8 cellular contexts compared by ENCODE assay signal in genomic region chr6:159726918-159727716, GRCh38. TPM values are rescaled to one million over a fixed set of nuclear protein-coding genes. Genes with fewer than 3 reads are reported as not detected.
DNase-seq lines count a peak whose midpoint lies in the region; ATAC-seq and TF ChIP-seq lines count a peak whose summit lies in the region.

Gene WTAP, plus strand, starts transcription at chr6:159727506. Its CDS starts 8,760 bp downstream, at chr6:159736266.

- peaks cover 47% of the 10 kb centered on the region for H3K36me3 Mint-ChIP-seq in activated CD8-positive, alpha-beta memory T cell treated with anti-CD3 and anti-CD28 coated beads, Interleukin-2, amount 10 ng/mL, durations not matched to agents 7 days and 5 days
- H3K36me3 Mint-ChIP-seq in endodermal cell (ENCODE audit: low read depth): peaks cover 33% of the 10 kb centered on the region

- peaks cover 42% of the 10 kb centered on the region for H3K4me1 Mint-ChIP-seq in activated CD8-positive, alpha-beta memory T cell treated with anti-CD3 and anti-CD28 coated beads, Interleukin-2, amount 10 ng/mL, durations not matched to agents 7 days and 5 days
- H3K4me1 Mint-ChIP-seq in endodermal cell: peaks cover 14% of the 10 kb centered on the region

- peak within 1 kb of the TSS; percentile 98 for H3K4me3 ChIP-seq in endodermal cell (ENCODE audit: low read length)

- in situ Hi-C loops in Caki2 (cut with HindIII; ENCODE audit: low pct_unique_long_range_greater_than_20kb, low sequenced_read_pairs): no loop called here

- peak within 1 kb of the TSS; percentile 95 for H3K9ac ChIP-seq in endodermal cell (ENCODE audit: extremely low read depth, low read length, poor library complexity, severe bottlenecking)

- peaks cover 24% of the 10 kb centered on the region for H3K9me3 ChIP-seq in endodermal cell (ENCODE audit: control insufficient read depth, low read length)

- H3K9me3 Mint-ChIP-seq in activated CD8-positive, alpha-beta memory T cell treated with anti-CD3 and anti-CD28 coated beads, Interleukin-2, amount 10 ng/mL, durations not matched to agents 7 days and 5 days (ENCODE audit: low read depth): peaks cover 9% of the 10 kb centered on the region
- peaks cover 13% of the 10 kb centered on the region for H3K9me3 Mint-ChIP-seq in endodermal cell

- H3K4me3 Mint-ChIP-seq in activated CD8-positive, alpha-beta memory T cell treated with anti-CD3 and anti-CD28 coated beads, Interleukin-2, amount 10 ng/mL, durations not matched to agents 7 days and 5 days: peak within 1 kb of the TSS; percentile 88
- H3K4me3 Mint-ChIP-seq in endodermal cell: peak within 1 kb of the TSS; percentile 92

- DNase-seq in Caki2 (ENCODE audit: low read depth) (peak; percentile 95), HUDEP-2 (lab: John Stamatoyannopoulos, UW; ENCODE audit: unreplicated experiment in 76 of 76) (peak; percentile 74 to 99 (median 97)), NOMO-1 treated with dmso at 0.1 percent for 144 hours (lab: John Stamatoyannopoulos, UW; ENCODE audit: unreplicated experiment) (peak; percentile 95), endodermal cell (peak; percentile 99), mesenteric fat pad (ENCODE audit: low spot score) (peak; percentile 98)
- DNase-seq in activated CD8-positive, alpha-beta memory T cell treated with anti-CD3 and anti-CD28 coated beads, Interleukin-2, amount 10 ng/mL, durations not matched to agents 7 days and 5 days: peak; percentile 98
- DNase-seq in stimulated activated CD8-positive, alpha-beta memory T cell treated with anti-CD3 and anti-CD28 coated beads, Interleukin-15, amount 100 ng/mL, for 1 hour (ENCODE audit: low read depth): peak; percentile 93

- CTCF ChIA-PET in activated CD8-positive, alpha-beta memory T cell treated with anti-CD3 and anti-CD28 coated beads, Interleukin-2, amount 10 ng/mL, durations not matched to agents 7 days and 5 days (lab: Charles Lee): interaction anchor here (0.8 to 2.1 kb wide), 8 partner anchors 34 to 64 kb away, joined by 3 to 15 read pairs (median 4); partner anchors contain the start of genes ACAT2, MRPL18 and TCP1

- peak within 1 kb of the TSS; percentile 100 for H3K27ac ChIP-seq in endodermal cell (ENCODE audit: low read depth, low read length)

- no peaks in the 10 kb centered on the region for H3K27me3 ChIP-seq in endodermal cell (ENCODE audit: control insufficient read depth, insufficient read depth, low read length, poor library complexity, severe bottlenecking)

- ATAC-seq in GM21390 (IDR thresholded peaks at IDR 0.05; ENCODE audit: unreplicated experiment): peak; percentile 77
- ATAC-seq in activated CD8-positive, alpha-beta memory T cell treated with anti-CD3 and anti-CD28 coated beads, Interleukin-2, amount 10 ng/mL, durations not matched to agents 7 days and 5 days: peak; percentile 86

- TF ChIP-seq CTCF in endodermal cell (conservative IDR thresholded peaks at IDR 0.05): no peak

- H3K4me1 ChIP-seq in endodermal cell (ENCODE audit: control insufficient read depth, insufficient read depth, low read length): no peaks in the 10 kb centered on the region

- no peaks in the 10 kb centered on the region for H3K27me3 Mint-ChIP-seq in activated CD8-positive, alpha-beta memory T cell treated with anti-CD3 and anti-CD28 coated beads, Interleukin-2, amount 10 ng/mL, durations not matched to agents 7 days and 5 days
- no peaks in the 10 kb centered on the region for H3K27me3 Mint-ChIP-seq in endodermal cell (ENCODE audit: insufficient read depth)

- H3K27ac Mint-ChIP-seq in activated CD8-positive, alpha-beta memory T cell treated with anti-CD3 and anti-CD28 coated beads, Interleukin-2, amount 10 ng/mL, durations not matched to agents 7 days and 5 days: peak within 1 kb of the TSS; percentile 97
- peak within 1 kb of the TSS; percentile 99 for H3K27ac Mint-ChIP-seq in endodermal cell

- 0 to 3% methylated on average over 7 to 93 of the region's 93 CpGs for WGBS in endodermal cell (ENCODE audit: insufficient coverage in 1 of 2, insufficient read length in 1 of 2), 2 experiments

- H3K36me3 ChIP-seq in endodermal cell (ENCODE audit: control insufficient read depth, insufficient read depth, low read length): peaks cover 39% of the 10 kb centered on the region

RNA-seq across cellular contexts. Expression of gene WTAP, which starts in this region (rescaled TPM):
- 55.5 and 61.5 TPM in 2 replicates for total RNA-seq in Caki2 (2014; rRNA removed; shearing (Covaris generic); ENCODE audit: low replicate concordance)
- 100 to 1,000 TPM; 103 to 128 TPM for total RNA-seq in activated CD8-positive, alpha-beta memory T cell treated with anti-CD3 and anti-CD28 coated beads, Interleukin-2, amount 10 ng/mL, durations not matched to agents 7 days and 5 days
- total RNA-seq in endodermal cell (100 to 1,000 TPM; 112 to 119 TPM), mesenteric fat pad (82.8 TPM)
- 117 TPM for polyA plus RNA-seq in endodermal cell (2013, experiment 1 of 2)
- 110 TPM for polyA plus RNA-seq in endodermal cell (2013, experiment 2 of 2)

Comparison
In these comparisons a context has a peak if more than half of its experiments do, and no peak if none do; other contexts are left out.
1. Peak in every context shown above with its lines: DNase-seq, ATAC-seq, H3K4me3 ChIP-seq and H3K27ac ChIP-seq.